1 cellular context compared by ENCODE assay signal in genomic region chr10:124695259-124695658, GRCh38.
TF ChIP-seq lines count a peak whose summit lies in the region.

No MANE protein-coding gene starts in this region.

TF ChIP-seq in GM12878, 131 proteins besides CTCF, POLR2A, EP300 and RAD21:
- no peak; the same call in 1 of the 2 replicates for TF ChIP-seq NR2F1 (conservative IDR thresholded peaks at IDR 0.05)
- TF ChIP-seq RELB (IDR thresholded peaks at IDR 0.05; ENCODE audit: low read depth): no peak
- no peak for TF ChIP-seq ZNF687 (IDR thresholded peaks at IDR 0.05)
- TF ChIP-seq ESRRA (IDR thresholded peaks at IDR 0.05; ENCODE audit: low read length): no peak
- TF ChIP-seq REST (IDR thresholded peaks at IDR 0.05; ENCODE audit: low read depth, low read length): no peak
- TF ChIP-seq SUPT20H (IDR thresholded peaks at IDR 0.05; ENCODE audit: borderline replicate concordance, control insufficient read depth, low read depth, low read length): no peak
- no peak for TF ChIP-seq NRF1 (conservative IDR thresholded peaks at IDR 0.05; ENCODE audit: low read depth, low read length)
- TF ChIP-seq CBX5 (IDR thresholded peaks at IDR 0.05; ENCODE audit: low read depth): no peak
- TF ChIP-seq HDAC6 (IDR thresholded peaks at IDR 0.05; ENCODE audit: unreplicated experiment): no peak
- TF ChIP-seq ZNF207 (IDR thresholded peaks at IDR 0.05; ENCODE audit: borderline replicate concordance): no peak
- TF ChIP-seq BHLHE40 (IDR thresholded peaks at IDR 0.05; ENCODE audit: borderline replicate concordance in 1 of 2, low read depth in 2 of 2, low read length in 1 of 2): no peak
- no peak for TF ChIP-seq ZNF384 (IDR thresholded peaks at IDR 0.05; ENCODE audit: borderline replicate concordance, low read depth, low read length)
- TF ChIP-seq RUNX3 (IDR thresholded peaks at IDR 0.05; ENCODE audit: low read length): no peak
- TF ChIP-seq TBL1XR1 (IDR thresholded peaks at IDR 0.05; ENCODE audit: low read depth, low read length): no peak
- TF ChIP-seq MAX (IDR thresholded peaks at IDR 0.05; ENCODE audit: low read depth, low read length): no peak
- no peak for TF ChIP-seq SPI1 (IDR thresholded peaks at IDR 0.05; ENCODE audit: borderline replicate concordance, insufficient read depth, low read depth, low read length)
- TF ChIP-seq ATF3 (IDR thresholded peaks at IDR 0.05; ENCODE audit: borderline replicate concordance, extremely low read depth, low read depth, low read length): no peak
- no peak for TF ChIP-seq ZZZ3 (IDR thresholded peaks at IDR 0.05; ENCODE audit: control insufficient read depth, insufficient read length, low read depth)
- TF ChIP-seq ZBTB40 (IDR thresholded peaks at IDR 0.05; ENCODE audit: borderline replicate concordance): no peak
- no peak for TF ChIP-seq BCLAF1 (IDR thresholded peaks at IDR 0.05)
TF ChIP-seq in GM12878: peak in this region for 0.
